In genomic region chr2:120347387-120348010, GRCh38 we compare ENCODE assay signal across 9 cellular contexts. TPM values are rescaled to one million over a fixed set of nuclear protein-coding genes. Genes with fewer than 3 reads are reported as not detected.
DNase-seq lines count a peak whose midpoint lies in the region; ATAC-seq lines count a peak whose summit lies in the region.
"Had no signal": no experiment of that assay in that cellular context is flagged by ENCODE, and none has a peak within 500 bp of the region (broad histone marks: within the 10 kb centered on the region; RNA-seq: fewer than 3 reads in every experiment).

No MANE protein-coding gene starts in this region.

- H3K4me3 Mint-ChIP-seq in activated CD4-positive, alpha-beta T cell treated with anti-CD3 and anti-CD28 coated beads for 36 hours, result no peak overlapping the region
- H3K4me3 Mint-ChIP-seq in stimulated activated effector memory CD8-positive, alpha-beta T cell treated with anti-CD3 and anti-CD28 coated beads, Interleukin-12 subunit alpha, Interleukin-12 subunit beta, amount 100 ng/mL, for 72 hours, result peak overlapping the region; percentile 56

- no peaks in the 10 kb centered on the region for H3K36me3 Mint-ChIP-seq in activated CD4-positive, alpha-beta T cell treated with anti-CD3 and anti-CD28 coated beads for 36 hours (ENCODE audit: low read depth)
- no peaks in the 10 kb centered on the region for H3K36me3 Mint-ChIP-seq in stimulated activated effector memory CD8-positive, alpha-beta T cell treated with anti-CD3 and anti-CD28 coated beads, Interleukin-12 subunit alpha, Interleukin-12 subunit beta, amount 100 ng/mL, for 72 hours

- no peaks in the 10 kb centered on the region for H3K36me3 ChIP-seq in iPS-15b (ENCODE audit: control insufficient read depth, insufficient read depth, low read length)

- ATAC-seq in activated CD4-positive, alpha-beta T cell treated with anti-CD3 and anti-CD28 coated beads for 36 hours, result no peak
- ATAC-seq in stimulated activated effector memory CD8-positive, alpha-beta T cell treated with anti-CD3 and anti-CD28 coated beads, Interleukin-12 subunit alpha, Interleukin-12 subunit beta, amount 100 ng/mL, for 72 hours, result no peak
- ATAC-seq in HG02678 (IDR thresholded peaks at IDR 0.05; ENCODE audit: unreplicated experiment), result no peak

- H3K4me3 ChIP-seq in iPS-15b (ENCODE audit: low read depth, low read length), result peak overlapping the region; percentile 39

- no peaks in the 10 kb centered on the region for H3K9me3 Mint-ChIP-seq in activated CD4-positive, alpha-beta T cell treated with anti-CD3 and anti-CD28 coated beads for 36 hours (ENCODE audit: low read depth)
- no peaks in the 10 kb centered on the region for H3K9me3 Mint-ChIP-seq in stimulated activated effector memory CD8-positive, alpha-beta T cell treated with anti-CD3 and anti-CD28 coated beads, Interleukin-12 subunit alpha, Interleukin-12 subunit beta, amount 100 ng/mL, for 72 hours

- H3K27me3 ChIP-seq in iPS-15b (ENCODE audit: control insufficient read depth, insufficient read depth, low read length), result peaks cover 68% of the 10 kb centered on the region

- CTCF ChIA-PET in activated CD4-positive, alpha-beta T cell treated with anti-CD3 and anti-CD28 coated beads for 36 hours (lab: Charles Lee), result interaction anchor here (0.6 to 1.1 kb wide), 2 partner anchors 33 to 1121 kb away, joined by 3 to 4 read pairs; no protein-coding TSS in a partner anchor

- H3K27me3 Mint-ChIP-seq in activated CD4-positive, alpha-beta T cell treated with anti-CD3 and anti-CD28 coated beads for 36 hours, result peaks cover 52% of the 10 kb centered on the region

- H3K27ac Mint-ChIP-seq in activated CD4-positive, alpha-beta T cell treated with anti-CD3 and anti-CD28 coated beads for 36 hours, result no peak overlapping the region
- H3K27ac Mint-ChIP-seq in stimulated activated effector memory CD8-positive, alpha-beta T cell treated with anti-CD3 and anti-CD28 coated beads, Interleukin-12 subunit alpha, Interleukin-12 subunit beta, amount 100 ng/mL, for 72 hours, result no peak overlapping the region

- peaks cover 5% of the 10 kb centered on the region for H3K4me1 ChIP-seq in iPS-15b (ENCODE audit: control insufficient read depth, insufficient read depth, low read length)

- DNase-seq in activated CD4-positive, alpha-beta T cell treated with anti-CD3 and anti-CD28 coated beads for 36 hours, result peak; percentile 12
- DNase-seq in activated CD4-positive, alpha-beta T cell treated with anti-CD3 and anti-CD28 coated beads, Interleukin-2, amount 50 U/mL, for 4 hours, result no peak
- DNase-seq in NCI-H774 (lab: John Stamatoyannopoulos, UW) (peak; percentile 7), NCI-H2171 (lab: John Stamatoyannopoulos, UW) (no peak)
- DNase-seq in stimulated activated effector memory CD8-positive, alpha-beta T cell treated with anti-CD3 and anti-CD28 coated beads, Interleukin-12 subunit alpha, Interleukin-12 subunit beta, amount 100 ng/mL, for 72 hours (ENCODE audit: low spot score in 2 of 2), result no peak
- DNase-seq in activated CD4-positive, CD25-positive, alpha-beta regulatory T cell (lab: John Stamatoyannopoulos, UW), result no peak
- DNase-seq: SIG-M5 had no signal

- intact Hi-C loops in activated CD4-positive, alpha-beta T cell treated with anti-CD3 and anti-CD28 coated beads for 36 hours (cut with DNase I, micrococcal nuclease), result loop anchor here (5.0 to 10.0 kb wide), 3 partner anchors 167 to 593 kb away; partner anchors contain the start of genes GLI2 (in 1 of the 2) and PTPN4 (in 1 of the 2)

- POLR2A ChIA-PET in activated CD4-positive, alpha-beta T cell treated with anti-CD3 and anti-CD28 coated beads for 36 hours (lab: Charles Lee), result no interaction called here

- H3K4me1 Mint-ChIP-seq in activated CD4-positive, alpha-beta T cell treated with anti-CD3 and anti-CD28 coated beads for 36 hours, result peaks cover 19% of the 10 kb centered on the region
- peaks cover 22% of the 10 kb centered on the region for H3K4me1 Mint-ChIP-seq in stimulated activated effector memory CD8-positive, alpha-beta T cell treated with anti-CD3 and anti-CD28 coated beads, Interleukin-12 subunit alpha, Interleukin-12 subunit beta, amount 100 ng/mL, for 72 hours

- H3K9me3 ChIP-seq in iPS-15b (ENCODE audit: control insufficient read depth, insufficient read depth, low read length), result no peaks in the 10 kb centered on the region

- H3K9ac ChIP-seq in iPS-15b (ENCODE audit: low read depth, low read length), result no peak overlapping the region

RNA-seq across cellular contexts. Expression of gene INHBB, which starts 1.6 kb away (rescaled TPM):
- total RNA-seq in activated CD4-positive, alpha-beta T cell treated with anti-CD3 and anti-CD28 coated beads for 36 hours, result not detected

Comparison
In these comparisons a context has a peak if more than half of its experiments do, and no peak if none do; other contexts are left out.
1. DNase-seq: peak in activated CD4-positive, alpha-beta T cell treated with anti-CD3 and anti-CD28 coated beads for 36 hours (single experiment) and NCI-H774 (single experiment); none in activated CD4-positive, alpha-beta T cell treated with anti-CD3 and anti-CD28 coated beads, Interleukin-2, amount 50 U/mL, for 4 hours (0 of 2), stimulated activated effector memory CD8-positive, alpha-beta T cell treated with anti-CD3 and anti-CD28 coated beads, Interleukin-12 subunit alpha, Interleukin-12 subunit beta, amount 100 ng/mL, for 72 hours (0 of 2), activated CD4-positive, CD25-positive, alpha-beta regulatory T cell (0 of 4) and NCI-H2171 (single experiment).